In the genomic region with DNA sequence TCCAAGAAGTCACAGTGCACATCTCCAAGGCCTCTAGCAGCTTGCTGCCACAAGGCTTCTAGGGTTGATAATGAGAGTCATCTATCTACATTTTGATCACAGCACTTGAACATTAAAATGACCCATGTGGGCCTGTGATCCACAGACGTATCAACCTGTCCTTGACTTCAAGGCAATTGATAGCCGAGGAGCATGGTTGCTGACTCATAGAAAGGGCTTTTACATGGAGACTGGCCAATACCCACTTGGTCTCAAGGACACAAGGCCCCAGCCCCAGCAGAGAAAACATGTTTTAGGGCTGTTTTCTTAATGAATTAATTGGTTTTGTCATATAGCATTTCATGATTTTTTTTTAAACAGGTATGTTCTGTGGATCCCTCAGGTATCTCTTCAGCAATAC, we compare ENCODE assay signal across 20 cellular contexts.
"Had no signal": no experiment of that assay in that cellular context is flagged by ENCODE, and none has a peak within 500 bp of the region (broad histone marks: within the 10 kb centered on the region; RNA-seq: fewer than 3 reads in every experiment).

No MANE protein-coding gene starts in this region.

- DNase-seq: MG63, NCI-H1092 treated with DMSO at 0.1 percent for 48 hours, NCI-H1436, NCI-H187, NCI-H2029, NCI-H2081 treated with DMSO at 0.1 percent for 48 hours, NCI-H2171, NCI-H226, NCI-H446, NCI-H510A, NCI-H524 treated with DMSO at 0.1 percent for 48 hours, NCI-H69, NCI-H774, SIG-M5 had no signal

- H3K4me3 Mint-ChIP-seq: IgD-negative memory B cell had no signal

- H3K4me3 ChIP-seq: K562, MG63, SJSA1, SK-N-MC had no signal

- H3K36me3 Mint-ChIP-seq: IgD-negative memory B cell had no signal

- H3K27me3 ChIP-seq: MG63, SJSA1 had no signal

- H3K27me3 Mint-ChIP-seq: IgD-negative memory B cell had no signal

- H3K9me3 ChIP-seq: MG63, SJSA1 had no signal

- FAIRE-seq: K562, RCC 7860 had no signal

- H3K27ac Mint-ChIP-seq: IgD-negative memory B cell had no signal

- H3K27ac ChIP-seq: RWPE1, SK-N-MC had no signal

- H3K36me3 ChIP-seq: SJSA1 had no signal

- ATAC-seq: K562 had no signal
